ENCODE assay signal across 8 cellular contexts in the genomic region with DNA sequence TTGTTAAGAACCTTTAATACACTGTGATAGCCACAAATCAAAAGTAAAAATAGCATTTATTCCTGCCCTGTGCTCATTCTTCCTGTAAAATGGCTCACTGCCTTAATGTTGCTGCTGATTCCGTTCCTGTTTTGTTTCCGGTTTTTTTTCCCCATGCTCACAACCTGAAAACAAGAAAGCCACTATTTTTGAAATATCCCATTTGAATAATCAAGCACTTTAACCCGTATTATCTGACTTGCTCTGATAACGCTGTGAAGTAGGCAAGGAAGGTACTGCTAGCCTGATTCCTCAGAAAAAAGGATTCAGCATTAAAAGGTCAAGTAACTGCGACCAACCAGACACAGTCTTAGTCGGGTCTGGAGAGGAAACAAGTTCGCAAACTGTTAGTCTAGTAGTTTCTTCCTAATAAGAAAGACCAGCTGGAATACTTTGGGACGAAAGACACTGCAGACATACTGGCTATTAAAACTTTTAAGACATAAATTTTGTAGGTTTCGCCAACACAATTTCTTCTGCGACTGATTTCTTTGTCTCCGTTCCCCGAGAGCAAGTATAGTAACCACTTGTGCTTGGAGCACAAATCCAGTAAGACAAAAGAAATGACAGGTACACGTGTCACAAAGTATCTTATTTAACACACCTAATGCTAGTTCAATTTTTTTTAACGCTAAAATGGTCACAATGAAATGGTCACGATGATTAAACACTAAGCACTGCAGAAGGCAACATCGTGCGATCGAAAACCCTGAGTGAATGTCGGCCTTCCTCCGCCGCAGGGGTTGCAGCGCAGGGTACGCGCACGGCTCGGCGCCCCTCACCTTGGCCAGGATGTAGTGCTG. TPM values are rescaled to one million over a fixed set of nuclear protein-coding genes. Genes with fewer than 3 reads are reported as not detected.
DNase-seq lines count a peak whose midpoint lies in the region; FAIRE-seq and TF ChIP-seq lines count a peak whose summit lies in the region.

No MANE protein-coding gene starts in this region.

- FAIRE-seq in HTR-8/SVneo (lab: Jason Lieb, UNC) = no peak

- TF ChIP-seq CTCF in HEK293 (tag by site-specific recombination; IDR thresholded peaks at IDR 0.05) = no peak
- TF ChIP-seq CTCF in osteocyte (IDR thresholded peaks at IDR 0.05) = no peak

- H3K9me3 Mint-ChIP-seq in activated CD4-positive, alpha-beta memory T cell treated with anti-CD3 and anti-CD28 coated beads, Interleukin-2, amount 10 ng/mL, durations not matched to agents 7 days and 5 days = no peaks in the 10 kb centered on the region
- no peaks in the 10 kb centered on the region for H3K9me3 Mint-ChIP-seq in osteocyte (ENCODE audit: unreplicated experiment)

- H3K27ac ChIP-seq in HEK293 (ENCODE audit: extremely low read depth, low read depth, low read length) = peak overlapping the region; percentile 81

- peaks cover 36% of the 10 kb centered on the region for H3K4me1 Mint-ChIP-seq in activated CD4-positive, alpha-beta memory T cell treated with anti-CD3 and anti-CD28 coated beads, Interleukin-2, amount 10 ng/mL, durations not matched to agents 7 days and 5 days
- peaks cover 24% of the 10 kb centered on the region for H3K4me1 Mint-ChIP-seq in osteocyte (ENCODE audit: unreplicated experiment)

- peak overlapping the region; percentile 73 for H3K4me3 ChIP-seq in HEK293 (ENCODE audit: low read depth, low read length)

- peaks cover 0 to 43% of the 10 kb centered on the region in 2 experiments; a peak in 2 of 3 replicates for H3K36me3 ChIP-seq in HEK293 (ENCODE audit: control insufficient read depth in 2 of 2, insufficient read depth in 1 of 2, low read length in 2 of 2)

- H3K4me1 ChIP-seq in HEK293 (ENCODE audit: control insufficient read depth, insufficient read depth, low read length) = no peaks in the 10 kb centered on the region

- H3K27ac Mint-ChIP-seq in activated CD4-positive, alpha-beta memory T cell treated with anti-CD3 and anti-CD28 coated beads, Interleukin-2, amount 10 ng/mL, durations not matched to agents 7 days and 5 days = peak overlapping the region; percentile 95
- H3K27ac Mint-ChIP-seq in osteocyte (ENCODE audit: unreplicated experiment) = peak overlapping the region; percentile 92

- H3K9me3 ChIP-seq in HEK293 (ENCODE audit: control insufficient read depth, insufficient read depth, low read depth, low read length) = no peaks in the 10 kb centered on the region

- POLR2A ChIA-PET in HEK293 (lab: Yijun Ruan, JAX) = interaction anchor here (1.7 kb wide), 1 partner anchor 190 kb away, joined by 11 read pairs; a partner anchor contains a TSS
- POLR2A ChIA-PET in activated CD4-positive, alpha-beta memory T cell treated with anti-CD3 and anti-CD28 coated beads, Interleukin-2, amount 10 ng/mL, durations not matched to agents 7 days and 5 days (lab: Charles Lee) = interaction anchor here (0.6 to 8.2 kb wide), 6 partner anchors 9 to 190 kb away, joined by 3 to 108 read pairs (median 6); a partner anchor contains a TSS

- CTCF ChIA-PET in HEK293 (lab: Yijun Ruan, JAX) = interaction anchor here (0.7 kb wide), 1 partner anchor 46 kb away, joined by 8 read pairs; no protein-coding TSS in a partner anchor
- CTCF ChIA-PET in activated CD4-positive, alpha-beta memory T cell treated with anti-CD3 and anti-CD28 coated beads, Interleukin-2, amount 10 ng/mL, durations not matched to agents 7 days and 5 days (lab: Charles Lee) = interaction anchor here (1.3 to 3.8 kb wide), 2 partner anchors 189 to 191 kb away, joined by 3 to 18 read pairs; a partner anchor contains a TSS

- H3K36me3 Mint-ChIP-seq in activated CD4-positive, alpha-beta memory T cell treated with anti-CD3 and anti-CD28 coated beads, Interleukin-2, amount 10 ng/mL, durations not matched to agents 7 days and 5 days (ENCODE audit: low read depth) = peaks cover 28% of the 10 kb centered on the region
- peaks cover 17% of the 10 kb centered on the region for H3K36me3 Mint-ChIP-seq in osteocyte (ENCODE audit: unreplicated experiment)

- H3K27me3 Mint-ChIP-seq in activated CD4-positive, alpha-beta memory T cell treated with anti-CD3 and anti-CD28 coated beads, Interleukin-2, amount 10 ng/mL, durations not matched to agents 7 days and 5 days = no peaks in the 10 kb centered on the region
- H3K27me3 Mint-ChIP-seq in osteocyte (ENCODE audit: unreplicated experiment) = no peaks in the 10 kb centered on the region

- DNase-seq in DMS 273 (lab: John Stamatoyannopoulos, UW; ENCODE audit: unreplicated experiment) (peak; percentile 63), DMS 273 treated with DMSO at 0.1 percent for 48 hours (lab: John Stamatoyannopoulos, UW) (no peak), NAMALWA (ENCODE audit: low spot score) (peak; percentile 69), foreskin melanocyte (peak; percentile 61), osteocyte (ENCODE audit: extremely low spot score, unreplicated experiment) (no peak), HTR-8/SVneo (ENCODE audit: insufficient read length, low spot score) (no peak)
- DNase-seq in activated CD4-positive, alpha-beta memory T cell treated with anti-CD3 and anti-CD28 coated beads, Interleukin-2, amount 10 ng/mL, durations not matched to agents 7 days and 5 days = no peak

- peak overlapping the region; percentile 83 for H3K4me3 Mint-ChIP-seq in activated CD4-positive, alpha-beta memory T cell treated with anti-CD3 and anti-CD28 coated beads, Interleukin-2, amount 10 ng/mL, durations not matched to agents 7 days and 5 days
- H3K4me3 Mint-ChIP-seq in osteocyte (ENCODE audit: unreplicated experiment) = peak overlapping the region; percentile 88

TF ChIP-seq in HEK293, 187 proteins besides CTCF, POLR2A, EP300 and RAD21 (continues in another document):
- TF ChIP-seq ZNF112 (tag by site-specific recombination; IDR thresholded peaks at IDR 0.05) (no peak), SP7 (tag by site-specific recombination; IDR thresholded peaks at IDR 0.05) (0 out of 2 replicates have a peak, but pooled peaks have one; percentile 1), ZNF140 (tag by site-specific recombination; IDR thresholded peaks at IDR 0.05) (no peak)
- TF ChIP-seq, protein P1, sequence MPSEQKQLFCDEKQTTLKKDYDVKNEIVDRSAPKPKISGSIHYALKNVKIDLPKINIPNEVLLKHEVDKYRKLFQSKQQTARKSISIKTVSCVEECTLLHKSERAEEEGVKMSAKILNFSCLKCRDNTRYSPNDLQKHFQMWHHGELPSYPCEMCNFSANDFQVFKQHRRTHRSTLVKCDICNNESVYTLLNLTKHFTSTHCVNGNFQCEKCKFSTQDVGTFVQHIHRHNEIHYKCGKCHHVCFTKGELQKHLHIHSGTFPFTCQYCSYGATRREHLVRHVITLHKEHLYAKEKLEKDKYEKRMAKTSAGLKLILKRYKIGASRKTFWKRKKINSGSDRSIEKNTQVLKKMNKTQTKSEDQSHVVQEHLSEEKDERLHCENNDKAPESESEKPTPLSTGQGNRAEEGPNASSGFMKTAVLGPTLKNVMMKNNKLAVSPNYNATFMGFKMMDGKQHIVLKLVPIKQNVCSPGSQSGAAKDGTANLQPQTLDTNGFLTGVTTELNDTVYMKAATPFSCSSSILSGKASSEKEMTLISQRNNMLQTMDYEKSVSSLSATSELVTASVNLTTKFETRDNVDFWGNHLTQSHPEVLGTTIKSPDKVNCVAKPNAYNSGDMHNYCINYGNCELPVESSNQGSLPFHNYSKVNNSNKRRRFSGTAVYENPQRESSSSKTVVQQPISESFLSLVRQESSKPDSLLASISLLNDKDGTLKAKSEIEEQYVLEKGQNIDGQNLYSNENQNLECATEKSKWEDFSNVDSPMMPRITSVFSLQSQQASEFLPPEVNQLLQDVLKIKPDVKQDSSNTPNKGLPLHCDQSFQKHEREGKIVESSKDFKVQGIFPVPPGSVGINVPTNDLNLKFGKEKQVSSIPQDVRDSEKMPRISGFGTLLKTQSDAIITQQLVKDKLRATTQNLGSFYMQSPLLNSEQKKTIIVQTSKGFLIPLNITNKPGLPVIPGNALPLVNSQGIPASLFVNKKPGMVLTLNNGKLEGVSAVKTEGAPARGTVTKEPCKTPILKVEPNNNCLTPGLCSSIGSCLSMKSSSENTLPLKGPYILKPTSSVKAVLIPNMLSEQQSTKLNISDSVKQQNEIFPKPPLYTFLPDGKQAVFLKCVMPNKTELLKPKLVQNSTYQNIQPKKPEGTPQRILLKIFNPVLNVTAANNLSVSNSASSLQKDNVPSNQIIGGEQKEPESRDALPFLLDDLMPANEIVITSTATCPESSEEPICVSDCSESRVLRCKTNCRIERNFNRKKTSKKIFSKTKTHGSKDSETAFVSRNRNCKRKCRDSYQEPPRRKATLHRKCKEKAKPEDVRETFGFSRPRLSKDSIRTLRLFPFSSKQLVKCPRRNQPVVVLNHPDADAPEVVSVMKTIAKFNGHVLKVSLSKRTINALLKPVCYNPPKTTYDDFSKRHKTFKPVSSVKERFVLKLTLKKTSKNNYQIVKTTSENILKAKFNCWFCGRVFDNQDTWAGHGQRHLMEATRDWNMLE (tag by site-specific recombination; conservative IDR thresholded peaks at IDR 0.05; ENCODE audit: low read depth) = no peak
- TF ChIP-seq, protein P2, sequence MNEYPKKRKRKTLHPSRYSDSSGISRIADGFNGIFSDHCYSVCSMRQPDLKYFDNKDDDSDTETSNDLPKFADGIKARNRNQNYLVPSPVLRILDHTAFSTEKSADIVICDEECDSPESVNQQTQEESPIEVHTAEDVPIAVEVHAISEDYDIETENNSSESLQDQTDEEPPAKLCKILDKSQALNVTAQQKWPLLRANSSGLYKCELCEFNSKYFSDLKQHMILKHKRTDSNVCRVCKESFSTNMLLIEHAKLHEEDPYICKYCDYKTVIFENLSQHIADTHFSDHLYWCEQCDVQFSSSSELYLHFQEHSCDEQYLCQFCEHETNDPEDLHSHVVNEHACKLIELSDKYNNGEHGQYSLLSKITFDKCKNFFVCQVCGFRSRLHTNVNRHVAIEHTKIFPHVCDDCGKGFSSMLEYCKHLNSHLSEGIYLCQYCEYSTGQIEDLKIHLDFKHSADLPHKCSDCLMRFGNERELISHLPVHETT (tag by site-specific recombination; IDR thresholded peaks at IDR 0.05) = no peak

RNA-seq across cellular contexts. Expression of a gene that starts 0.8 kb away (rescaled TPM):
- total RNA-seq in activated CD4-positive, alpha-beta memory T cell treated with anti-CD3 and anti-CD28 coated beads, Interleukin-2, amount 10 ng/mL, durations not matched to agents 7 days and 5 days = 10 to 100 TPM; 14.5 to 14.9 TPM
- total RNA-seq in osteocyte = 14.6 and 16.7 TPM in 2 replicates

Comparison
In these comparisons a context has a peak if more than half of its experiments do, and no peak if none do; other contexts are left out.
1. DNase-seq: peak in DMS 273 (single experiment), NAMALWA (single experiment) and foreskin melanocyte (single experiment); none in DMS 273 treated with DMSO at 0.1 percent for 48 hours (single experiment), activated CD4-positive, alpha-beta memory T cell treated with anti-CD3 and anti-CD28 coated beads, Interleukin-2, amount 10 ng/mL, durations not matched to agents 7 days and 5 days (single experiment), osteocyte (single experiment) and HTR-8/SVneo (single experiment).